ENCODE assay signal across 9 cellular contexts in the genomic region with DNA sequence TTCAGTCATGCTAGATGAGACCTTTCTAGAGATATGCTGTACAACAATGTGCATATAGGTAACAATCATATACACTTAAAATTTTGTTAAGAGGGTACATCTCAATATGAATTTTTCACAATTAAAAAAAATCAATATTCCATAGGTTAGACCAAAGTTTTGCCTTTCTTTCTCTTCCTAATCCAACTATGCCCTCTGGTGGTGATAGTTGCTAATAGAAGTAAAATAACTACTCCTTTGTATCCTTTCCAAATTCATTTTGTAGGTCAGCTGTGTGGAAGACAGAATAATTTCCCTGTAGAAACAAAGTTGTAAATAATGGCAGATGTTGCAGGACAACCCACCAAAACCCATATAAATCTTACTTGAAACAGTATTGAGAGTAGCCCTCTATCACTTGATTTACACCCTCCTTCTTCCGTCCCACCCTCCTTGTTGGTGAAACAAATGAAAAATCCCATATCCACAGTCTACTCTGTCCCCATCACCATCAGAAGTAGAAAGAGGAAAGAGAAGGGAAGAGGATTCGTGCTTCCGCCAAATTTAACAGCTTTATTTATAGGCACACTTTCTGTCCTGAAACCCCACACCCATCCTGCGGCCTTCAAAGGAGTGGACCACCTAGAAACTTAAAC. TPM values are rescaled to one million over a fixed set of nuclear protein-coding genes. Genes with fewer than 3 reads are reported as not detected.
DNase-seq lines count a peak whose midpoint lies in the region; ATAC-seq, FAIRE-seq and TF ChIP-seq lines count a peak whose summit lies in the region.
"Had no signal": no experiment of that assay in that cellular context is flagged by ENCODE, and none has a peak within 500 bp of the region (broad histone marks: within the 10 kb centered on the region; RNA-seq: fewer than 3 reads in every experiment).

No MANE protein-coding gene starts in this region.

- H3K4me1 ChIP-seq in NT2/D1 (ENCODE audit: insufficient read depth, insufficient read length) (no peaks in the 10 kb centered on the region), mesenchymal stem cell (ENCODE audit: control insufficient read depth, insufficient read depth, low read depth, low read length) (no peaks in the 10 kb centered on the region)

- no peak overlapping the region for H2BK120ac ChIP-seq in mesenchymal stem cell (ENCODE audit: low read depth, low read length)

- no peak overlapping the region for H3K27ac Mint-ChIP-seq in activated T-helper 2 cell treated with anti-CD3 and anti-CD28 coated beads, Interferon-gamma antibody, Interleukin-2, Interleukin-4, amounts not matched to agents 10 μg/mL and 5 μg/mL and 100 μg/mL, durations not matched to agents 14 hours and 24 hours and 36 hours
- H3K27ac Mint-ChIP-seq: naive thymus-derived CD8-positive, alpha-beta T cell had no signal

- H3K4me1 Mint-ChIP-seq in activated T-helper 2 cell treated with anti-CD3 and anti-CD28 coated beads, Interferon-gamma antibody, Interleukin-2, Interleukin-4, amounts not matched to agents 10 μg/mL and 5 μg/mL and 100 μg/mL, durations not matched to agents 14 hours and 24 hours and 36 hours (ENCODE audit: low read depth): peaks cover 8% of the 10 kb centered on the region

- no peak overlapping the region for H4K91ac ChIP-seq in mesenchymal stem cell (ENCODE audit: low read length)

- TF ChIP-seq CTCF in dorsolateral prefrontal cortex (IDR thresholded peaks at IDR 0.05 in 54 of 56, conservative IDR thresholded peaks at IDR 0.05 in 2 of 56; ENCODE audit: low read depth in 1 of 56, partially characterized antibody in 56 of 56): peak; percentile 66 to 96 (median 82)

- H3K36me3 ChIP-seq in NT2/D1 (ENCODE audit: insufficient read depth, insufficient read length, low read length) (no peaks in the 10 kb centered on the region), mesenchymal stem cell (ENCODE audit: control insufficient read depth in 1 of 2, insufficient read depth in 2 of 2, low read depth in 1 of 2, low read length in 2 of 2) (no peaks in the 10 kb centered on the region)

- no peak overlapping the region for H3K4me3 Mint-ChIP-seq in activated T-helper 2 cell treated with anti-CD3 and anti-CD28 coated beads, Interferon-gamma antibody, Interleukin-2, Interleukin-4, amounts not matched to agents 10 μg/mL and 5 μg/mL and 100 μg/mL, durations not matched to agents 14 hours and 24 hours and 36 hours (ENCODE audit: low read depth)
- H3K4me3 Mint-ChIP-seq: naive thymus-derived CD8-positive, alpha-beta T cell had no signal

- intact Hi-C loops in dorsolateral prefrontal cortex (cut with DNase I): loop anchor here (1.0 to 5.0 kb wide), 4 partner anchors 34 to 417 kb away; a partner anchor contains a TSS
- intact Hi-C loops in activated T-helper 2 cell treated with anti-CD3 and anti-CD28 coated beads, Interferon-gamma antibody, Interleukin-2, Interleukin-4, amounts not matched to agents 10 μg/mL and 5 μg/mL and 100 μg/mL, durations not matched to agents 14 hours and 24 hours and 36 hours (cut with micrococcal nuclease): loop anchor here (1.0 to 5.0 kb wide), 3 partner anchors 412 to 834 kb away; a partner anchor contains a TSS

- H2AFZ ChIP-seq in mesenchymal stem cell (ENCODE audit: low read depth, low read length): no peak overlapping the region

- H3K4me3 ChIP-seq in NT2/D1 (ENCODE audit: insufficient read length, low read depth) (no peak overlapping the region), dorsolateral prefrontal cortex (peak overlapping the region in 24 of 59 donors; percentile 1 to 44 (median 23)), mesenchymal stem cell (ENCODE audit: insufficient read depth in 1 of 2, low read depth in 1 of 2, low read length in 2 of 2) (no peak overlapping the region)

- WGBS in mesenchymal stem cell: 95% methylated on average over 1 of the region's 4 CpGs

- no peak overlapping the region for H3K4me2 ChIP-seq in mesenchymal stem cell (ENCODE audit: low read length, poor library complexity, severe bottlenecking)

- no peaks in the 10 kb centered on the region for H3K36me3 Mint-ChIP-seq in activated T-helper 2 cell treated with anti-CD3 and anti-CD28 coated beads, Interferon-gamma antibody, Interleukin-2, Interleukin-4, amounts not matched to agents 10 μg/mL and 5 μg/mL and 100 μg/mL, durations not matched to agents 14 hours and 24 hours and 36 hours (ENCODE audit: low read depth)
- H3K36me3 Mint-ChIP-seq: naive thymus-derived CD8-positive, alpha-beta T cell had no signal

- H3K4ac ChIP-seq in mesenchymal stem cell (ENCODE audit: low read depth in 1 of 2, low read length in 2 of 2): no peak overlapping the region

- peak overlapping the region in 47 of 59 donors; percentile 4 to 88 (median 65) for H3K27ac ChIP-seq in dorsolateral prefrontal cortex
- H3K27ac ChIP-seq in mesenchymal stem cell (ENCODE audit: low read length, poor library complexity, severe bottlenecking): no peak overlapping the region

- no peaks in the 10 kb centered on the region for H3K79me1 ChIP-seq in mesenchymal stem cell (replicated peaks; ENCODE audit: low read length, poor library complexity, severe bottlenecking)

- no peak overlapping the region for H3K23ac ChIP-seq in mesenchymal stem cell (ENCODE audit: low read length in 2 of 2)

- H2BK15ac ChIP-seq in mesenchymal stem cell (ENCODE audit: low read depth, poor library complexity, severe bottlenecking): no peak overlapping the region

- no peak overlapping the region for H3K18ac ChIP-seq in mesenchymal stem cell (ENCODE audit: low read depth in 1 of 2, low read length in 2 of 2)

- no peaks in the 10 kb centered on the region for H3K9me3 Mint-ChIP-seq in activated T-helper 2 cell treated with anti-CD3 and anti-CD28 coated beads, Interferon-gamma antibody, Interleukin-2, Interleukin-4, amounts not matched to agents 10 μg/mL and 5 μg/mL and 100 μg/mL, durations not matched to agents 14 hours and 24 hours and 36 hours
- H3K9me3 Mint-ChIP-seq: naive thymus-derived CD8-positive, alpha-beta T cell had no signal

- no peak overlapping the region for H3K9ac ChIP-seq in NT2/D1 (ENCODE audit: insufficient read length, low read depth)
- peak overlapping the region; percentile 52 for H3K9ac ChIP-seq in mesenchymal stem cell (ENCODE audit: low read length)

- no peak for ATAC-seq in GM21737 (IDR thresholded peaks at IDR 0.05; ENCODE audit: unreplicated experiment)

- H3K27me3 ChIP-seq in NT2/D1 (ENCODE audit: insufficient read depth, insufficient read length) (no peaks in the 10 kb centered on the region), dorsolateral prefrontal cortex (no peaks in the 10 kb centered on the region), mesenchymal stem cell (ENCODE audit: control insufficient read depth in 1 of 2, insufficient read depth in 1 of 2, low read length in 2 of 2) (no peaks in the 10 kb centered on the region)

- H3K9me3 ChIP-seq in NT2/D1 (ENCODE audit: insufficient read depth, low read length) (no peaks in the 10 kb centered on the region), mesenchymal stem cell (ENCODE audit: control insufficient read depth, low read length) (no peaks in the 10 kb centered on the region)

- no peak overlapping the region for H3K14ac ChIP-seq in mesenchymal stem cell (ENCODE audit: low read length in 2 of 2)

- H3K27me3 Mint-ChIP-seq in activated T-helper 2 cell treated with anti-CD3 and anti-CD28 coated beads, Interferon-gamma antibody, Interleukin-2, Interleukin-4, amounts not matched to agents 10 μg/mL and 5 μg/mL and 100 μg/mL, durations not matched to agents 14 hours and 24 hours and 36 hours (ENCODE audit: low read depth): no peaks in the 10 kb centered on the region
- H3K27me3 Mint-ChIP-seq: naive thymus-derived CD8-positive, alpha-beta T cell had no signal

- no peak overlapping the region for H2AK5ac ChIP-seq in mesenchymal stem cell (ENCODE audit: low read length, severe bottlenecking)

- FAIRE-seq in HTR-8/SVneo (lab: Jason Lieb, UNC): no peak

- DNase-seq in DMS114 treated with DMSO at 0.1 percent for 48 hours (lab: John Stamatoyannopoulos, UW; ENCODE audit: unreplicated experiment): peak; percentile 66
- DNase-seq in HTR-8/SVneo (ENCODE audit: insufficient read length, low spot score): peak; percentile 51
- DNase-seq in NT2/D1 (ENCODE audit: low read depth, low spot score): peak; percentile 42
- no peak for DNase-seq in dorsolateral prefrontal cortex
- DNase-seq in mesenchymal stem cell: peak; percentile 67
- no peak for DNase-seq in activated T-helper 2 cell treated with anti-CD3 and anti-CD28 coated beads, Interferon-gamma antibody, Interleukin-2, Interleukin-4, amounts not matched to agents 10 μg/mL and 5 μg/mL and 100 μg/mL, durations not matched to agents 14 hours and 24 hours and 36 hours (ENCODE audit: low spot score)
- DNase-seq in activated CD8-positive, alpha-beta memory T cell treated with anti-CD3 and anti-CD28 coated beads for 24 hours: no peak

- H4K8ac ChIP-seq in mesenchymal stem cell (ENCODE audit: low read length): no peak overlapping the region

- no peak overlapping the region for H2BK5ac ChIP-seq in mesenchymal stem cell (ENCODE audit: low read depth, low read length, poor library complexity, severe bottlenecking)

- no peak overlapping the region for H2BK12ac ChIP-seq in mesenchymal stem cell (ENCODE audit: low read length in 2 of 2)

RNA-seq across cellular contexts. Expression of a gene that starts 34.2 kb away (rescaled TPM):
- total RNA-seq in dorsolateral prefrontal cortex: 10 to 100 TPM in 118 of 120 experiments, 1 to 10 TPM in 2; 9.5 to 27.3 (median 14.3) TPM
- 1.7 TPM for polyA plus RNA-seq in mesenchymal stem cell (2013, experiment 1 of 2)
- polyA plus RNA-seq in mesenchymal stem cell (2013, experiment 2 of 2): 1.8 TPM
- 15.3 and 16.6 TPM in 2 replicates for total RNA-seq in activated T-helper 2 cell treated with anti-CD3 and anti-CD28 coated beads, Interferon-gamma antibody, Interleukin-2, Interleukin-4, amounts not matched to agents 10 μg/mL and 5 μg/mL and 100 μg/mL, durations not matched to agents 14 hours and 24 hours and 36 hours

Comparison
In these comparisons a context has a peak if more than half of its experiments do, and no peak if none do; other contexts are left out.
1. DNase-seq: peak in DMS114 treated with DMSO at 0.1 percent for 48 hours (single experiment), HTR-8/SVneo (single experiment), NT2/D1 (single experiment) and mesenchymal stem cell (single experiment); none in dorsolateral prefrontal cortex (0 of 10), activated T-helper 2 cell treated with anti-CD3 and anti-CD28 coated beads, Interferon-gamma antibody, Interleukin-2, Interleukin-4, amounts not matched to agents 10 μg/mL and 5 μg/mL and 100 μg/mL, durations not matched to agents 14 hours and 24 hours and 36 hours (single experiment) and activated CD8-positive, alpha-beta memory T cell treated with anti-CD3 and anti-CD28 coated beads for 24 hours (single experiment).